Comparison of ENCODE assay signal across 8 cellular contexts in the genomic region with DNA sequence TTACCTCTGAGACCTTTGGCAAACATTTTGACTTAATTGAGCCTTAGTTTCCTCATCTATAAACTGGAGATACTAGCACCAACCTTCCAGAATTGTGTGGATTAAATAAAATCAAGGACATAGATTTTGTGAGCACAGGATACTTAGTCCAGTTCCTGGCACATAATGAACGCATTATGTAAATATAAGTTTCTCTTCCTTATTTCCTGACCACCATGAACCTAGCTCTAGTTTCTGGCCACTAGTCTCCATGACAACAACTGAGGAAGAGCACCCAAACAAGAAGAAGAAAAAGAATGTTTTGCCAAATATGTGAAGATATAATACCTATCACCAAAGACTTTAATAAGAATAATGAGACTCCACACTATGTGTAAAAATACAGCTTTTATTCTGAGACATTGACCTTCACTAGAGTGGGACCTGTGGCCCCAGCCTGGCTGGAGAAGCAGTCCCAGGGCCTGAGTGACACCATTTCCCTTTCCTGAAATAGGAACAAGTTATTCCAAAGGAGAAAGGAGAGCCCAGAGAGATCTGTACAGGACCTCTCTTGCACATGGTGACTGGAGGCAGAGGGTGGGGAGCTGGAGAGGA. TPM values are rescaled to one million over a fixed set of nuclear protein-coding genes. Genes with fewer than 3 reads are reported as not detected.
DNase-seq lines count a peak whose midpoint lies in the region; ATAC-seq, FAIRE-seq and TF ChIP-seq lines count a peak whose summit lies in the region.

No MANE protein-coding gene starts in this region.

- no peak for DNase-seq in A549 (ENCODE audit: low read depth in 1 of 2, low spot score in 1 of 2)
- no peak for DNase-seq in adrenal gland
- DNase-seq in lung (ENCODE audit: low spot score) = no peak
- no peak for DNase-seq in omental fat pad (ENCODE audit: low spot score)
- DNase-seq in DMS114 treated with DMSO at 0.1 percent for 48 hours (lab: John Stamatoyannopoulos, UW; ENCODE audit: unreplicated experiment) = no peak
- no peak for DNase-seq in NCI-H2081 (lab: John Stamatoyannopoulos, UW)

- H3K9me3 ChIP-seq in A549 (peaks cover 34% of the 10 kb centered on the region), adrenal gland (replicated peaks in 1 of 3) (no peaks in the 10 kb centered on the region), lung (ENCODE audit: control insufficient read depth in 2 of 2, insufficient read depth in 1 of 2, low read length in 1 of 2) (peaks cover 0 to 7% of the 10 kb centered on the region in 2 donors)

- FAIRE-seq in A549 (lab: Jason Lieb, UNC) = no peak

- 58% methylated on average over 1 of the region's 1 CpG for WGBS in A549 (ENCODE audit: missing lambda C conversion rate)
- 63 to 82% (median 72%) methylated on average over 1 of the region's 1 CpG for WGBS in adrenal gland, 4 donors
- WGBS in lung, 2 donors = 21 to 52% methylated on average over 1 of the region's 1 CpG

- intact Hi-C loops in adrenal gland (cut with DNase I) = no loop called here

- no peak for TF ChIP-seq EP300 in A549 (IDR thresholded peaks at IDR 0.05)

- peak overlapping the region; percentile 73 for H3K4me2 ChIP-seq in A549

- peak overlapping the region; percentile 75 for H3K4me3 ChIP-seq in A549
- peak overlapping the region in 2 of 4 donors; percentile 85 to 89 for H3K4me3 ChIP-seq in adrenal gland
- no peak overlapping the region for H3K4me3 ChIP-seq in lung

- CTCF ChIA-PET in A549 (lab: Yijun Ruan, JAX) = interaction anchor here (0.6 to 4.6 kb wide), 11 partner anchors 9 to 701 kb away, joined by 3 to 42 read pairs (median 5); partner anchors contain the start of genes F11R and KLHDC9

- peaks cover 0 to 24% of the 10 kb centered on the region in 2 donors for H3K36me3 ChIP-seq in adrenal gland (replicated peaks in 1 of 2)
- peaks cover 11 to 22% of the 10 kb centered on the region in 2 donors for H3K36me3 ChIP-seq in lung (ENCODE audit: control insufficient read depth in 2 of 2, insufficient read depth in 2 of 2, low read length in 2 of 2)

- TF ChIP-seq POLR2A in A549 (IDR thresholded peaks at IDR 0.05; ENCODE audit: low read length) (no peak), adrenal gland (IDR thresholded peaks at IDR 0.05) (no peak)

- TF ChIP-seq RAD21 in A549 (conservative IDR thresholded peaks at IDR 0.05 in 1 of 2, IDR thresholded peaks at IDR 0.05 in 1 of 2) = no peak

- POLR2A ChIA-PET in A549 (lab: Yijun Ruan, JAX) = interaction anchor here (1.2 to 2.9 kb wide), 7 partner anchors 25 to 120 kb away, joined by 3 to 32 read pairs (median 7); partner anchors contain the start of genes F11R and PPOX

- TF ChIP-seq CTCF in A549 (IDR thresholded peaks at IDR 0.05) (no peak), adrenal gland (IDR thresholded peaks at IDR 0.05) (no peak), lung (IDR thresholded peaks at IDR 0.05; ENCODE audit: control extremely low read depth, extremely low read depth) (no peak), omental fat pad (IDR thresholded peaks at IDR 0.05) (no peak)

- no peaks in the 10 kb centered on the region for H3K27me3 ChIP-seq in adrenal gland
- H3K27me3 ChIP-seq in lung (ENCODE audit: control insufficient read depth, insufficient read depth) = no peaks in the 10 kb centered on the region

- H3K27ac ChIP-seq in A549 = peak overlapping the region; percentile 87 to 93
- peak overlapping the region in 4 of 5 donors; percentile 80 to 96 (median 90) for H3K27ac ChIP-seq in adrenal gland
- H3K27ac ChIP-seq in lung (ENCODE audit: low read depth in 1 of 2, low read length in 1 of 2) = peak overlapping the region; percentile 95 to 96

- H3K4me1 ChIP-seq in A549 = peaks cover 6% of the 10 kb centered on the region
- H3K4me1 ChIP-seq in adrenal gland (replicated peaks in 1 of 2) = peaks cover 10 to 11% of the 10 kb centered on the region in 2 donors
- H3K4me1 ChIP-seq in lung (ENCODE audit: control insufficient read depth in 2 of 2, insufficient read depth in 2 of 2, low read length in 2 of 2) = peaks cover 5 to 7% of the 10 kb centered on the region in 2 donors

- ATAC-seq in A549 = no peak
- peak; percentile 36 for ATAC-seq in GM18870 (IDR thresholded peaks at IDR 0.05; ENCODE audit: unreplicated experiment)
- ATAC-seq in HG03520 (IDR thresholded peaks at IDR 0.05; ENCODE audit: unreplicated experiment) = peak; percentile 29
- no peak for ATAC-seq in lung (ENCODE audit: insufficient read depth, low FRiP score)
- ATAC-seq in omental fat pad (ENCODE audit: low FRiP score) = no peak

TF ChIP-seq in A549, 52 proteins besides CTCF, POLR2A, EP300 and RAD21 (continues in another document):
- TF ChIP-seq ZSCAN20 (CRISPR knock-in tag; IDR thresholded peaks at IDR 0.05) (no peak), HDAC2 (IDR thresholded peaks at IDR 0.05) (no peak), MAZ (IDR thresholded peaks at IDR 0.05; ENCODE audit: borderline replicate concordance, low read depth, low read length) (no peak), GATA3 (IDR thresholded peaks at IDR 0.05; ENCODE audit: borderline replicate concordance) (no peak), HMGXB4 (CRISPR knock-in tag; IDR thresholded peaks at IDR 0.05; ENCODE audit: borderline replicate concordance) (no peak), HOXA7 (CRISPR knock-in tag; IDR thresholded peaks at IDR 0.05) (no peak), ZNF302 (CRISPR knock-in tag; IDR thresholded peaks at IDR 0.05) (no peak)

RNA-seq across cellular contexts. Expression of gene USF1, which starts 0.9 kb away (rescaled TPM):
- polyA plus RNA-seq in A549 (2011; rRNA removed) (35.5 and 43.5 TPM in 2 replicates), A549 (2017; fragmentation: RNase III; extraction: RNeasy Plus Mini Kit Qiagen cat#74134 plus additional on column Dnase treatment) (49.2 to 60.5 TPM (median 57.4 TPM) in 3 replicates), adrenal gland (100 to 1,000 TPM in 2 of 3 donors, 10 to 100 TPM in 1; 48.0 to 153 (median 144) TPM), lung (10 to 100 TPM; 77.0 to 95.1 TPM)
- polyA plus RNA-seq in A549 (2012; cell fraction: cytosol; rRNA removed) = 38.1 and 42.1 TPM in 2 replicates
- 126 and 147 TPM in 2 replicates for polyA plus RNA-seq in A549 (2012; cell fraction: nucleus; rRNA removed)
- 108 and 137 TPM in 2 replicates for polyA minus RNA-seq in A549 (2011; rRNA and poly(A)+ RNA removed)
- total RNA-seq in adrenal gland (10 to 100 TPM; 41.3 to 82.9 (median 63.7) TPM), lung (10 to 100 TPM; 67.5 to 70.0 TPM), omental fat pad (10 to 100 TPM; 44.8 to 87.5 (median 61.4) TPM)

RNA-seq across cellular contexts. Expression of gene TSTD1, which starts 7.9 kb away (rescaled TPM):
- polyA plus RNA-seq in A549 (2011; rRNA removed) (not detected in 2 replicates), A549 (2017; fragmentation: RNase III; extraction: RNeasy Plus Mini Kit Qiagen cat#74134 plus additional on column Dnase treatment) (0.17 to 0.21 TPM (median 0.20 TPM) in 3 replicates), adrenal gland (100 to 1,000 TPM in 2 of 3 donors, 10 to 100 TPM in 1; 57.8 to 153 (median 109) TPM), lung (100 to 1,000 TPM in 1 of 2 donors, 10 to 100 TPM in 1; 77.8 to 187 TPM)
- 0.09 and 0.15 TPM in 2 replicates for polyA plus RNA-seq in A549 (2012; cell fraction: cytosol; rRNA removed)
- polyA plus RNA-seq in A549 (2012; cell fraction: nucleus; rRNA removed) = 0.65 and 2.0 TPM in 2 replicates
- polyA minus RNA-seq in A549 (2011; rRNA and poly(A)+ RNA removed) = 1.2 TPM in 1 of 2 replicates, not detected in the other
- total RNA-seq in adrenal gland (100 to 1,000 TPM in 3 of 8 donors, 10 to 100 TPM in 5; 46.3 to 280 (median 93.3) TPM), lung (10 to 100 TPM; 43.2 to 67.9 TPM), omental fat pad (10 to 100 TPM; 26.0 to 43.1 (median 30.5) TPM)

RNA-seq across cellular contexts. Expression of gene ARHGAP30, which starts 23.0 kb away (rescaled TPM):
- polyA plus RNA-seq in A549 (2011; rRNA removed) (0.06 and 0.08 TPM in 2 replicates), A549 (2017; fragmentation: RNase III; extraction: RNeasy Plus Mini Kit Qiagen cat#74134 plus additional on column Dnase treatment) (0.09 to 0.13 TPM (median 0.13 TPM) in 3 replicates), adrenal gland (10 to 100 TPM in 1 of 3 donors, 1 to 10 TPM in 2; 3.7 to 17.5 (median 4.5) TPM), lung (10 to 100 TPM; 18.1 to 66.3 TPM)
- 0.04 and 0.06 TPM in 2 replicates for polyA plus RNA-seq in A549 (2012; cell fraction: cytosol; rRNA removed)
- polyA plus RNA-seq in A549 (2012; cell fraction: nucleus; rRNA removed) = 0.37 and 0.89 TPM in 2 replicates
- 0.05 TPM in 1 of 2 replicates, not detected in the other for polyA minus RNA-seq in A549 (2011; rRNA and poly(A)+ RNA removed)
- total RNA-seq in adrenal gland (10 to 100 TPM in 5 of 8 donors, 1 to 10 TPM in 3; 3.7 to 15.7 (median 10.5) TPM), lung (10 to 100 TPM; 10.5 to 49.5 TPM), omental fat pad (10 to 100 TPM in 3 of 4 donors, 1 to 10 TPM in 1; 9.8 to 32.3 (median 24.7) TPM)

RNA-seq across cellular contexts. Expression of gene F11R, which starts 25.7 kb away (rescaled TPM):
- polyA plus RNA-seq in A549 (2011; rRNA removed) = 62.0 and 71.0 TPM in 2 replicates
- 20.9 and 27.4 TPM in 2 replicates for polyA plus RNA-seq in A549 (2012; cell fraction: cytosol; rRNA removed)
- 21.1 and 21.8 TPM in 2 replicates for polyA plus RNA-seq in A549 (2012; cell fraction: nucleus; rRNA removed)
- polyA plus RNA-seq in A549 (2017; fragmentation: RNase III; extraction: RNeasy Plus Mini Kit Qiagen cat#74134 plus additional on column Dnase treatment) = 28.3 to 30.3 TPM (median 29.7 TPM) in 3 replicates
- 93.5 and 114 TPM in 2 replicates for polyA minus RNA-seq in A549 (2011; rRNA and poly(A)+ RNA removed)
- 10 to 100 TPM; 32.1 to 99.1 (median 55.1) TPM for total RNA-seq in adrenal gland
- 10 to 100 TPM; 19.3 to 83.0 (median 22.9) TPM for polyA plus RNA-seq in adrenal gland
- 100 to 1,000 TPM; 174 to 201 TPM for total RNA-seq in lung
- polyA plus RNA-seq in lung = 100 to 1,000 TPM in 1 of 2 donors, 10 to 100 TPM in 1; 91.7 to 107 TPM
- 10 to 100 TPM; 31.7 to 52.8 (median 44.4) TPM for total RNA-seq in omental fat pad

RNA-seq across cellular contexts. Expression of gene NECTIN4, which starts 42.7 kb away (rescaled TPM):
- polyA plus RNA-seq in A549 (2011; rRNA removed) (3.1 and 4.3 TPM in 2 replicates), A549 (2017; fragmentation: RNase III; extraction: RNeasy Plus Mini Kit Qiagen cat#74134 plus additional on column Dnase treatment) (1.3 to 1.8 TPM (median 1.5 TPM) in 3 replicates), adrenal gland (under 1 TPM in 1 of 3 donors, not detected in 2; 0.10 TPM), lung (1 to 10 TPM; 6.2 to 8.1 TPM)
- 2.1 and 2.5 TPM in 2 replicates for polyA plus RNA-seq in A549 (2012; cell fraction: cytosol; rRNA removed)
- polyA plus RNA-seq in A549 (2012; cell fraction: nucleus; rRNA removed) = 2.1 and 3.4 TPM in 2 replicates
- polyA minus RNA-seq in A549 (2011; rRNA and poly(A)+ RNA removed) = 9.2 and 10.7 TPM in 2 replicates
- total RNA-seq in adrenal gland (not detected), lung (10 to 100 TPM; 11.7 to 12.5 TPM), omental fat pad (under 1 TPM in 1 of 4 donors, not detected in 3; 0.72 TPM)

Comparison
In these comparisons a context has a peak if more than half of its experiments do, and no peak if none do; other contexts are left out.
1. ATAC-seq: peak in GM18870 (single experiment) and HG03520 (single experiment); none in A549 (0 of 2), lung (single experiment) and omental fat pad (single experiment).
2. Peak in every context shown above with its lines, with median percentiles within 50 percentile points of each other: H3K27ac ChIP-seq.